In genomic region chr3:129974451-129975331, GRCh38 we compare ENCODE assay signal across 9 cellular contexts. TPM values are rescaled to one million over a fixed set of nuclear protein-coding genes. Genes with fewer than 3 reads are reported as not detected.
DNase-seq lines count a peak whose midpoint lies in the region; ATAC-seq and TF ChIP-seq lines count a peak whose summit lies in the region.
"Had no signal": no experiment of that assay in that cellular context is flagged by ENCODE, and none has a peak within 500 bp of the region (broad histone marks: within the 10 kb centered on the region; RNA-seq: fewer than 3 reads in every experiment).

TSS of gene TRH (plus strand) at chr3:129974720. CDS start at chr3:129975817, 1,097 bp downstream.

- peaks cover 59% of the 10 kb centered on the region for H3K27me3 Mint-ChIP-seq in dendritic cell treated with granulocyte-macrophage colony-stimulating factor and Interleukin-4, amounts not matched to agents 40 ng/mL and 50 ng/mL, for 4 days
- H3K27me3 Mint-ChIP-seq in natural killer cell (ENCODE audit: low read depth in 2 of 2), result peaks cover 43 to 55% of the 10 kb centered on the region in 2 donors

- no TSS peak for BruUV-seq in A673 (replicated peaks; lab: Mats Ljungman, UMichigan)

- H3K27me3 ChIP-seq in A673 (replicated peaks; ENCODE audit: insufficient read depth, low read depth, low read length, poor library complexity) (peaks cover 80% of the 10 kb centered on the region), brain microvascular endothelial cell (replicated peaks) (peaks cover 44% of the 10 kb centered on the region)

- no peaks in the 10 kb centered on the region for H3K36me3 ChIP-seq in A673 (ENCODE audit: insufficient read depth, low read length, poor library complexity, severe bottlenecking)
- H3K36me3 ChIP-seq in brain microvascular endothelial cell (replicated peaks), result no peaks in the 10 kb centered on the region

- TF ChIP-seq CTCF in A673 (conservative IDR thresholded peaks at IDR 0.05; ENCODE audit: low read depth, low read length), result no peak
- no peak for TF ChIP-seq CTCF in GM20000 (IDR thresholded peaks at IDR 0.05; ENCODE audit: extremely low read depth, missing control alignments)
- TF ChIP-seq CTCF in natural killer cell (IDR thresholded peaks at IDR 0.05), result no peak
- no peak for TF ChIP-seq CTCF in brain microvascular endothelial cell (IDR thresholded peaks at IDR 0.05; ENCODE audit: low read depth, low read length, missing control alignments)
- no peak for TF ChIP-seq CTCF in GM10248 (IDR thresholded peaks at IDR 0.05; ENCODE audit: control extremely low read depth, extremely low read depth, low read depth, missing control alignments)

- no peaks in the 10 kb centered on the region for H3K9me3 ChIP-seq in A673 (ENCODE audit: low read depth, low read length, poor library complexity, severe bottlenecking)

- H3K4me3 ChIP-seq in A673 (ENCODE audit: low read depth, low read length, poor library complexity, severe bottlenecking) (peak within 1 kb of the TSS; percentile 14), brain microvascular endothelial cell (ENCODE audit: low read depth, low read length) (no peak within 1 kb of the TSS)

- no peaks in the 10 kb centered on the region for H3K36me3 Mint-ChIP-seq in dendritic cell treated with granulocyte-macrophage colony-stimulating factor and Interleukin-4, amounts not matched to agents 40 ng/mL and 50 ng/mL, for 4 days (ENCODE audit: low read depth)
- H3K36me3 Mint-ChIP-seq in natural killer cell, result no peaks in the 10 kb centered on the region

- ATAC-seq in natural killer cell (peak in 1 of 3 donors; percentile 45), HG02798 (IDR thresholded peaks at IDR 0.05; ENCODE audit: poor library complexity, unreplicated experiment) (no peak)

- in situ Hi-C loops in brain microvascular endothelial cell (cut with HindIII; ENCODE audit: low pct_ligation_motif_present, low sequenced_read_pairs), result no loop called here

- no peak for DNase-seq in A673 (ENCODE audit: low spot score)
- DNase-seq in GM20000 (ENCODE audit: low spot score), result peak; percentile 29
- no peak for DNase-seq in natural killer cell
- DNase-seq in brain microvascular endothelial cell, result no peak
- DNase-seq in NOMO-1 treated with dmso at 0.1 percent for 144 hours (lab: John Stamatoyannopoulos, UW; ENCODE audit: unreplicated experiment), result no peak
- no peak for DNase-seq in GM10248 (ENCODE audit: extremely low spot score)
- DNase-seq: NCI-H1694 treated with DMSO at 0.1 percent for 48 hours had no signal

- H3K27ac Mint-ChIP-seq in dendritic cell treated with granulocyte-macrophage colony-stimulating factor and Interleukin-4, amounts not matched to agents 40 ng/mL and 50 ng/mL, for 4 days, result no peak within 1 kb of the TSS
- H3K27ac Mint-ChIP-seq in natural killer cell, result no peak within 1 kb of the TSS

- H3K4me3 Mint-ChIP-seq in dendritic cell treated with granulocyte-macrophage colony-stimulating factor and Interleukin-4, amounts not matched to agents 40 ng/mL and 50 ng/mL, for 4 days, result peak within 1 kb of the TSS; percentile 61
- H3K4me3 Mint-ChIP-seq in natural killer cell, result peak within 1 kb of the TSS; percentile 63

- no peak within 1 kb of the TSS for H3K27ac ChIP-seq in A673 (ENCODE audit: low read depth, low read length, poor library complexity, severe bottlenecking)
- no peak within 1 kb of the TSS for H3K27ac ChIP-seq in brain microvascular endothelial cell

- POLR2A ChIA-PET in A673 (lab: Charles Lee; ENCODE audit: low non-redundant PET) (no interaction called here), GM10248 (lab: Yijun Ruan, JAX) (no interaction called here)

- H3K9me3 Mint-ChIP-seq in dendritic cell treated with granulocyte-macrophage colony-stimulating factor and Interleukin-4, amounts not matched to agents 40 ng/mL and 50 ng/mL, for 4 days, result no peaks in the 10 kb centered on the region
- no peaks in the 10 kb centered on the region for H3K9me3 Mint-ChIP-seq in natural killer cell

- CTCF ChIA-PET in A673 (lab: Charles Lee), result no interaction called here
- CTCF ChIA-PET in GM10248 (lab: Yijun Ruan, JAX), result interaction anchor here (1.7 to 1.8 kb wide), 2 partner anchors 10 to 33 kb away, joined by 3 to 4 read pairs; no protein-coding TSS in a partner anchor

- intact Hi-C loops in A673 (cut with micrococcal nuclease; ENCODE audit: unreplicated experiment) (no loop called here), natural killer cell (cut with micrococcal nuclease) (no loop called here)
- intact Hi-C loops in dendritic cell treated with granulocyte-macrophage colony-stimulating factor and Interleukin-4, amounts not matched to agents 40 ng/mL and 50 ng/mL, for 4 days (cut with micrococcal nuclease), result no loop called here

- H3K4me1 ChIP-seq in A673 (ENCODE audit: insufficient read depth, low read length, poor library complexity, severe bottlenecking), result peaks cover 5% of the 10 kb centered on the region

- peaks cover 18% of the 10 kb centered on the region for H3K4me1 Mint-ChIP-seq in dendritic cell treated with granulocyte-macrophage colony-stimulating factor and Interleukin-4, amounts not matched to agents 40 ng/mL and 50 ng/mL, for 4 days (ENCODE audit: low read depth)
- peaks cover 0 to 6% of the 10 kb centered on the region in 2 donors for H3K4me1 Mint-ChIP-seq in natural killer cell

RNA-seq across cellular contexts. Expression of gene TRH, which starts in this region (rescaled TPM):
- total RNA-seq in A673 (2021) (not detected in 2 replicates), natural killer cell (not detected)
